8 cellular contexts compared by ENCODE assay signal in the genomic region with DNA sequence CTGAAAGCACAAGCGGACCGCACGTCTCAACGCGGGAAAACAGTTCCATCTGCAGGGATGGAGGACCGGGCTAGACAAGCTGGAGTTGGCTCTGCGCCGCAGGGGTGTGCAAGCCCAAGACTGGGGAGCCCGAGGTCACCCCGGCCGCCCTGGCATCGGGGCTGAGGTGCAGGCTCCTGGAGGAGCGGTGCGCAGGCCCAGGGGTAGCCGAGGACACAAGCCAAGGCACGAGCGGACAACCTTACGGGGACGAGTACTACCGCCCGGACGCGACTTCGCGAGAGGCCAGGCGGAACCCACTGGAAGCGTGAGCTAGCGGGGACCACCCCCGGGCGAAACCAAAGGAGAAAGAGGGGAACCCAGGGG. TPM values are rescaled to one million over a fixed set of nuclear protein-coding genes. Genes with fewer than 3 reads are reported as not detected.
DNase-seq lines count a peak whose midpoint lies in the region; ATAC-seq and TF ChIP-seq lines count a peak whose summit lies in the region.
"Not testable (repeated sequence)": the region's sequence is repeated elsewhere in the genome, so short reads cannot be mapped to it uniquely, and the experiment has no call there.

No MANE protein-coding gene starts in this region.

- peak overlapping the region; percentile 82 for H3K27ac Mint-ChIP-seq in T-helper 1 cell treated with Interleukin-12 subunit alpha and Interleukin-12 subunit beta and Interleukin-4 antibody, amounts not matched to agents 30 μg/mL and 1 μg/mL, for 36 hours
- peak overlapping the region; percentile 94 for H3K27ac Mint-ChIP-seq in nephron progenitor cell

- H3K27me3 Mint-ChIP-seq in T-helper 1 cell treated with Interleukin-12 subunit alpha and Interleukin-12 subunit beta and Interleukin-4 antibody, amounts not matched to agents 30 μg/mL and 1 μg/mL, for 36 hours (ENCODE audit: low read depth): not testable (repeated sequence)
- H3K27me3 Mint-ChIP-seq in nephron progenitor cell (ENCODE audit: low read depth, poor library complexity): peaks cover 11% of the 10 kb centered on the region

- in situ Hi-C loops in astrocyte of the spinal cord (cut with HindIII; ENCODE audit: low sequenced_read_pairs): not testable (repeated sequence)

- peaks cover 0 to 24% (median 0%) of the 10 kb centered on the region in 9 donors for H3K36me3 ChIP-seq in heart right ventricle

- peaks cover 4 to 35% (median 17%) of the 10 kb centered on the region in 9 donors for H3K4me1 ChIP-seq in heart right ventricle

- ATAC-seq in GM21619 (IDR thresholded peaks at IDR 0.05; ENCODE audit: unreplicated experiment): peak; percentile 38
- peak; percentile 24 for ATAC-seq in HG03575 (IDR thresholded peaks at IDR 0.05; ENCODE audit: extremely low read depth, insufficient number of reproducible peaks, low FRiP score, unreplicated experiment)
- peak; percentile 31 to 67 (median 52) for ATAC-seq in heart right ventricle

- intact Hi-C loops in heart right ventricle (cut with DNase I): not testable (repeated sequence)

- peak overlapping the region; percentile 79 to 91 (median 86) for H3K27ac ChIP-seq in heart right ventricle
- H3K27ac ChIP-seq in substantia nigra (ENCODE audit: low read depth, low read length, poor library complexity, severe bottlenecking): peak overlapping the region; percentile 4

- DNase-seq in ELF-1 (ENCODE audit: low read depth, low spot score) (peak; percentile 67), astrocyte of the spinal cord (ENCODE audit: low read depth, low spot score) (peak; percentile 2), heart right ventricle (peak; percentile 30 to 58), substantia nigra (lab: John Stamatoyannopoulos, UW) (peak in 32 of 49 donors; percentile 26 to 78 (median 55))
- not testable (repeated sequence) for DNase-seq in nephron progenitor cell

- peak overlapping the region; percentile 63 for H3K4me3 ChIP-seq in astrocyte of the spinal cord (ENCODE audit: low read depth, low read length)
- H3K4me3 ChIP-seq in heart right ventricle: peak overlapping the region; percentile 59 to 96 (median 81)

- WGBS in heart right ventricle, 2 donors: 0% methylated on average over 18 to 28 of the region's 30 CpGs

- H3K27me3 ChIP-seq in heart right ventricle: not testable (repeated sequence)

- not testable (repeated sequence) for TF ChIP-seq CTCF in astrocyte of the spinal cord (IDR thresholded peaks at IDR 0.05; ENCODE audit: low read depth, low read length); heart right ventricle (IDR thresholded peaks at IDR 0.05); nephron progenitor cell (IDR thresholded peaks at IDR 0.05)

- peak overlapping the region; percentile 92 for H3K4me3 Mint-ChIP-seq in T-helper 1 cell treated with Interleukin-12 subunit alpha and Interleukin-12 subunit beta and Interleukin-4 antibody, amounts not matched to agents 30 μg/mL and 1 μg/mL, for 36 hours
- peak overlapping the region; percentile 94 for H3K4me3 Mint-ChIP-seq in nephron progenitor cell

- not testable (repeated sequence) for H3K9me3 ChIP-seq in heart right ventricle

- not testable (repeated sequence) for H3K4me1 Mint-ChIP-seq in T-helper 1 cell treated with Interleukin-12 subunit alpha and Interleukin-12 subunit beta and Interleukin-4 antibody, amounts not matched to agents 30 μg/mL and 1 μg/mL, for 36 hours (ENCODE audit: low read depth)
- peaks cover 14% of the 10 kb centered on the region for H3K4me1 Mint-ChIP-seq in nephron progenitor cell

- H3K36me3 Mint-ChIP-seq in T-helper 1 cell treated with Interleukin-12 subunit alpha and Interleukin-12 subunit beta and Interleukin-4 antibody, amounts not matched to agents 30 μg/mL and 1 μg/mL, for 36 hours (ENCODE audit: low read depth); nephron progenitor cell (ENCODE audit: low read depth): not testable (repeated sequence)

- not testable (repeated sequence) for H3K9me3 Mint-ChIP-seq in T-helper 1 cell treated with Interleukin-12 subunit alpha and Interleukin-12 subunit beta and Interleukin-4 antibody, amounts not matched to agents 30 μg/mL and 1 μg/mL, for 36 hours; nephron progenitor cell

RNA-seq across cellular contexts. Expression of gene NPIPB15, which starts 8.5 kb away (rescaled TPM):
- total RNA-seq in heart right ventricle: 1 to 10 TPM in 6 of 10 donors, under 1 TPM in 2, not detected in 2; 0.49 to 2.1 (median 1.4) TPM
- polyA plus RNA-seq in heart right ventricle: 10 to 100 TPM in 1 of 2 donors, 1 to 10 TPM in 1; 3.8 to 14.9 TPM

RNA-seq across cellular contexts. Expression of gene CLEC18B, which starts 53.7 kb away (rescaled TPM):
- total RNA-seq in heart right ventricle: under 1 TPM in 5 of 10 donors, not detected in 5; 0.41 to 0.77 (median 0.53) TPM
- under 1 TPM; 0.29 TPM for polyA plus RNA-seq in heart right ventricle
